Comparison of ENCODE assay signal across 14 cellular contexts in the genomic region with DNA sequence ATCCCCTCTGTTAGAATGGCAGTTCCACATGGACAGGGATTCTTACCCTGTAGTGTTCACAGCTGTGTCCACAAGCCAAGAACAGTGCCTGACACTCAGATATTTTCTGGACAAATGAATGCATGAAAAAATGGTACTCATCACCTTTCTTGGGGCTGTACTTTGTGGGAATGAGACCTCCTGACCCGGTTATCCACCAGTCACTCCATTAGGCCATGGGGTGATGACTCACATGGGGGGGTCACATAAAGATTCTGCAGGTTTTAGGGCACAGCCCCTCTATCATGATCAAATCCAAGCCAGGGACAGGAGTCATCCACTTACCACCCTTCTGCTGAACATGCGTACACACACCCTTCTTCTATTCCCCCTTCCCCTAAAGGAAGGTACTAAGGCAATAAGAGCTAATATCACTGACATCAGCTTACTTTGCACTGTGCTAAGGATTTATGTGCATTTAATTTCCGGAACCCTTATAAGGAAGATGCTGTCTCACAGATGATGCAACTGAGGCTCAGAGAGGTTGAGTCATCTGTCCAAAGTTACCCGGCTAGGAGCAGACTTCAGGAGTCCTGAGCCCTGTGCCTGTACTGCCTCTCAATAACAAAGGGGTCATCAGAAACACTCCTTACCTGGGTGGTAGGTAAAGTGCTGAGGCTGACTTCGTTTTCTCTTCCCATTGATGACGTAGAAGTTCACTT.
DNase-seq lines count a peak whose midpoint lies in the region; ATAC-seq and TF ChIP-seq lines count a peak whose summit lies in the region.
"Had no signal": no experiment of that assay in that cellular context is flagged by ENCODE, and none has a peak within 500 bp of the region (broad histone marks: within the 10 kb centered on the region; RNA-seq: fewer than 3 reads in every experiment).

No MANE protein-coding gene starts in this region.

- peaks cover 72% of the 10 kb centered on the region for H3K36me3 Mint-ChIP-seq in activated CD4-positive, alpha-beta T cell treated with anti-CD3 and anti-CD28 coated beads for 36 hours (ENCODE audit: low read depth)

- TF ChIP-seq POLR2A in gastroesophageal sphincter (IDR thresholded peaks at IDR 0.05): no peak

- H3K4me3 Mint-ChIP-seq in activated CD4-positive, alpha-beta T cell treated with anti-CD3 and anti-CD28 coated beads for 36 hours: no peak overlapping the region

- H3K9me3 Mint-ChIP-seq in activated CD4-positive, alpha-beta T cell treated with anti-CD3 and anti-CD28 coated beads for 36 hours (ENCODE audit: low read depth): no peaks in the 10 kb centered on the region

- intact Hi-C loops in activated CD4-positive, alpha-beta T cell treated with anti-CD3 and anti-CD28 coated beads for 36 hours (cut with DNase I, micrococcal nuclease): no loop called here

- CTCF ChIA-PET in activated CD4-positive, alpha-beta T cell treated with anti-CD3 and anti-CD28 coated beads for 36 hours (lab: Charles Lee): interaction anchor here (0.9 to 1.4 kb wide), 3 partner anchors 10 to 266 kb away, joined by 3 read pairs; no protein-coding TSS in a partner anchor

- no peak for TF ChIP-seq EP300 in gastroesophageal sphincter (IDR thresholded peaks at IDR 0.05)

- H3K4me3 ChIP-seq in gastroesophageal sphincter: no peak overlapping the region
- H3K4me3 ChIP-seq: adrenal gland, gastrocnemius medialis, lung had no signal

- no peak overlapping the region for H3K27ac ChIP-seq in gastroesophageal sphincter
- H3K27ac ChIP-seq: adrenal gland, gastrocnemius medialis had no signal

- no peaks in the 10 kb centered on the region for H3K27me3 ChIP-seq in gastroesophageal sphincter
- H3K27me3 ChIP-seq: adrenal gland, gastrocnemius medialis had no signal

- peak; percentile 46 for ATAC-seq in activated CD4-positive, alpha-beta T cell treated with anti-CD3 and anti-CD28 coated beads for 36 hours
- ATAC-seq in gastroesophageal sphincter: no peak
- ATAC-seq: gastrocnemius medialis, Right ventricle myocardium inferior had no signal

- peak overlapping the region; percentile 59 for H3K27ac Mint-ChIP-seq in activated CD4-positive, alpha-beta T cell treated with anti-CD3 and anti-CD28 coated beads for 36 hours

- TF ChIP-seq CTCF in gastroesophageal sphincter (IDR thresholded peaks at IDR 0.05): no peak

- 82 to 95% methylated on average over 5 to 6 of the region's 6 CpGs for WGBS in gastroesophageal sphincter (ENCODE audit: low coverage in 1 of 2), 2 donors

- no peaks in the 10 kb centered on the region for H3K27me3 Mint-ChIP-seq in activated CD4-positive, alpha-beta T cell treated with anti-CD3 and anti-CD28 coated beads for 36 hours

- no peaks in the 10 kb centered on the region for H3K9me3 ChIP-seq in gastroesophageal sphincter
- H3K9me3 ChIP-seq: adrenal gland, gastrocnemius medialis had no signal

- POLR2A ChIA-PET in activated CD4-positive, alpha-beta T cell treated with anti-CD3 and anti-CD28 coated beads for 36 hours (lab: Charles Lee): no interaction called here

- H3K4me1 ChIP-seq in gastroesophageal sphincter: no peaks in the 10 kb centered on the region
- H3K4me1 ChIP-seq: adrenal gland had no signal

- no peak for DNase-seq in activated CD4-positive, alpha-beta T cell treated with anti-CD3 and anti-CD28 coated beads for 36 hours
- no peak for DNase-seq in activated CD4-positive, alpha-beta T cell treated with anti-CD3 and anti-CD28 coated beads, Interleukin-2, amount 50 U/mL, for 48 hours
- DNase-seq in NOMO-1 treated with DMSO at 0.1 percent for 48 hours (lab: John Stamatoyannopoulos, UW; ENCODE audit: unreplicated experiment): peak; percentile 59
- peak; percentile 88 for DNase-seq in dedifferentiated amniotic fluid mesenchymal stem cell (ENCODE audit: extremely low spot score)
- peak; percentile 67 for DNase-seq in renal cortical epithelial cell (ENCODE audit: low read depth)
- no peak for DNase-seq in NCI-H774 (lab: John Stamatoyannopoulos, UW)
- no peak for DNase-seq in NCI-H187 treated with DMSO at 0.1 percent for 48 hours (lab: John Stamatoyannopoulos, UW)
- DNase-seq: 8988T, adrenal gland, gastrocnemius medialis, NCI-H1694 had no signal

- peaks cover 56% of the 10 kb centered on the region for H3K4me1 Mint-ChIP-seq in activated CD4-positive, alpha-beta T cell treated with anti-CD3 and anti-CD28 coated beads for 36 hours

- H3K36me3 ChIP-seq in gastroesophageal sphincter: peaks cover 0 to 44% of the 10 kb centered on the region in 2 donors

Comparison
In these comparisons a context has a peak if more than half of its experiments do, and no peak if none do; other contexts are left out.
1. DNase-seq: peak in NOMO-1 treated with DMSO at 0.1 percent for 48 hours (single experiment), dedifferentiated amniotic fluid mesenchymal stem cell (single experiment) and renal cortical epithelial cell (single experiment); none in activated CD4-positive, alpha-beta T cell treated with anti-CD3 and anti-CD28 coated beads for 36 hours (single experiment), activated CD4-positive, alpha-beta T cell treated with anti-CD3 and anti-CD28 coated beads, Interleukin-2, amount 50 U/mL, for 48 hours (0 of 2), NCI-H774 (single experiment) and NCI-H187 treated with DMSO at 0.1 percent for 48 hours (single experiment).